Comparison of ENCODE assay signal across 16 cellular contexts in the genomic region with DNA sequence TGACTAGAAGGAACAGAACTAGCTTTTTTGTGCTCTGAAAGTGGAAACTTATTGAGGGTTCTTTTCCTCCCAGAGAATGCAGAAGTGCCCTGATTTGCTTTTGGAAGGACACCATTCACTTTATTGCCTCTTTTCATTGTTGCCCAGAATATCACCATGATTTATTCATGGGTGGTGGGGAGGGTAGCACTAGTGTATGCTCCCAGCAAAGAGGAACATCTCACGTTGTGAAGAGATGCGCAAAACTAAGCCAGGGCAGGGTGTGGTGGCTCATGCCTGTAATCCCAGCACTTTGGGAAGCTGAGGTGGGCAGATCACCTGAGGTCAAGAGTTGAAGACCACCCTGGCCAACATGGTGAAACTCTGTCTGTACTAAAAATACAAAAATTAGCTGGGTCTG. TPM values are rescaled to one million over a fixed set of nuclear protein-coding genes. Genes with fewer than 3 reads are reported as not detected.
DNase-seq lines count a peak whose midpoint lies in the region; ATAC-seq, FAIRE-seq and TF ChIP-seq lines count a peak whose summit lies in the region.
"Had no signal": no experiment of that assay in that cellular context is flagged by ENCODE, and none has a peak within 500 bp of the region (broad histone marks: within the 10 kb centered on the region; RNA-seq: fewer than 3 reads in every experiment).

No MANE protein-coding gene starts in this region.

- peak; percentile 30 for DNase-seq in KBM-7
- DNase-seq in WTC11 (ENCODE audit: low spot score) = no peak
- no peak for DNase-seq in activated naive CD4-positive, alpha-beta T cell (lab: John Stamatoyannopoulos, UW)
- DNase-seq in GM12892 (ENCODE audit: insufficient read length) = no peak
- no peak for DNase-seq in chondrocyte (ENCODE audit: low spot score)
- DNase-seq: activated CD4-positive, alpha-beta T cell treated with anti-CD3 and anti-CD28 coated beads, Interleukin-2, amount 50 U/mL, for 48 hours; activated naive CD8-positive, alpha-beta T cell treated with anti-CD3 and anti-CD28 coated beads for 36 hours; activated T-cell treated with anti-CD3 and anti-CD28 coated beads, Interleukin-2, amount 50 U/mL, for 4 hours; effector CD8-positive, alpha-beta T cell; hypothalamus; stimulated activated naive CD8-positive, alpha-beta T cell treated with anti-CD3 and anti-CD28 coated beads, Interleukin-15, Interleukin-2, amounts not matched to agents 100 U/mL and 50 U/mL, for 24 hours had no signal

- H3K27me3 Mint-ChIP-seq in WTC11 (ENCODE audit: low read depth) (no peaks in the 10 kb centered on the region), nephron (ENCODE audit: low read depth) (peaks cover 6% of the 10 kb centered on the region), chondrocyte (ENCODE audit: low read depth) (no peaks in the 10 kb centered on the region)
- H3K27me3 Mint-ChIP-seq: activated naive CD8-positive, alpha-beta T cell treated with anti-CD3 and anti-CD28 coated beads for 36 hours; progenitor cell of endocrine pancreas had no signal

- TF ChIP-seq CTCF in C4-2B (conservative IDR thresholded peaks at IDR 0.05) (no peak), WTC11 (IDR thresholded peaks at IDR 0.05) (no peak), nephron (IDR thresholded peaks at IDR 0.05; ENCODE audit: unreplicated experiment in 3 of 3) (no peak), chondrocyte (IDR thresholded peaks at IDR 0.05) (no peak)

- ATAC-seq in WTC11 = peak; percentile 11
- no peak for ATAC-seq in HG03439 (IDR thresholded peaks at IDR 0.05; ENCODE audit: unreplicated experiment)
- ATAC-seq: activated T-cell treated with anti-CD3 and anti-CD28 coated beads, Interleukin-2, amount 50 U/mL, for 4 hours; stimulated activated naive CD8-positive, alpha-beta T cell treated with anti-CD3 and anti-CD28 coated beads, Interleukin-15, Interleukin-2, amounts not matched to agents 100 U/mL and 50 U/mL, for 24 hours had no signal

- TF ChIP-seq POLR2A in GM12892 (IDR thresholded peaks at IDR 0.05; ENCODE audit: low read depth, low read length) = no peak

- peak overlapping the region; percentile 99 for H3K27ac ChIP-seq in C4-2B
- H3K27ac ChIP-seq: cardiac muscle cell had no signal

- in situ Hi-C loops in KBM-7 (cut with MboI; ENCODE audit: low pct_unique_long_range_greater_than_20kb, low sequenced_read_pairs) = no loop called here

- FAIRE-seq in GM12892 (lab: Jason Lieb, UNC) = no peak

- H3K36me3 Mint-ChIP-seq in WTC11 (no peaks in the 10 kb centered on the region), nephron (ENCODE audit: low read depth) (peaks cover 8% of the 10 kb centered on the region), chondrocyte (ENCODE audit: low read depth) (no peaks in the 10 kb centered on the region)

- H3K4me3 Mint-ChIP-seq in WTC11 (peak overlapping the region; percentile 40), nephron (no peak overlapping the region), chondrocyte (ENCODE audit: unreplicated experiment) (no peak overlapping the region)
- H3K4me3 Mint-ChIP-seq: activated naive CD8-positive, alpha-beta T cell treated with anti-CD3 and anti-CD28 coated beads for 36 hours; activated T-cell treated with anti-CD3 and anti-CD28 coated beads, Interleukin-2, amount 50 U/mL, for 4 hours had no signal

- H3K9me3 Mint-ChIP-seq in WTC11 (no peaks in the 10 kb centered on the region), nephron (no peaks in the 10 kb centered on the region), chondrocyte (ENCODE audit: low read depth) (no peaks in the 10 kb centered on the region)
- H3K9me3 Mint-ChIP-seq: activated naive CD8-positive, alpha-beta T cell treated with anti-CD3 and anti-CD28 coated beads for 36 hours; activated T-cell treated with anti-CD3 and anti-CD28 coated beads, Interleukin-2, amount 50 U/mL, for 4 hours had no signal

- CTCF ChIA-PET in WTC11 (lab: Charles Lee) = interaction anchor here (0.9 to 2.0 kb wide), 4 partner anchors 10 to 128 kb away, joined by 3 to 7 read pairs (median 3); no protein-coding TSS in a partner anchor

- H3K4me1 Mint-ChIP-seq in WTC11 (peaks cover 96% of the 10 kb centered on the region), nephron (peaks cover 64% of the 10 kb centered on the region), chondrocyte (ENCODE audit: low read depth) (peaks cover 51% of the 10 kb centered on the region)

- POLR2A ChIA-PET in WTC11 (lab: Charles Lee) = no interaction called here

- H3K27ac Mint-ChIP-seq in WTC11 = peak overlapping the region; percentile 96
- H3K27ac Mint-ChIP-seq in nephron = peak overlapping the region in 2 of 3 experiments; percentile 66 to 77
- no peak overlapping the region for H3K27ac Mint-ChIP-seq in chondrocyte (ENCODE audit: unreplicated experiment)
- H3K27ac Mint-ChIP-seq: activated naive CD8-positive, alpha-beta T cell treated with anti-CD3 and anti-CD28 coated beads for 36 hours; progenitor cell of endocrine pancreas had no signal

TF ChIP-seq in WTC11, 78 proteins besides CTCF, POLR2A, EP300 and RAD21:
- TF ChIP-seq GRHL2 (CRISPR knock-in tag; IDR thresholded peaks at IDR 0.05; ENCODE audit: insufficient replicate concordance, severe bottlenecking) (no peak), ETV6 (CRISPR knock-in tag; IDR thresholded peaks at IDR 0.05) (0 out of 2 replicates have a peak, but pooled peaks have one; percentile 16), ZNF121 (CRISPR knock-in tag; IDR thresholded peaks at IDR 0.05) (peak; percentile 65; the same call in 1 of the 2 replicates), ZNF416 (CRISPR knock-in tag; IDR thresholded peaks at IDR 0.05) (no peak)

RNA-seq across cellular contexts. Expression of gene FLNB, which starts 31.4 kb away (rescaled TPM):
- total RNA-seq in WTC11 (2021) = 107 to 127 TPM (median 107 TPM) in 3 replicates
- polyA plus RNA-seq in GM12892 (2012; ENCODE audit: missing spikeins) = 20.4 TPM
- total RNA-seq in chondrocyte = 56.5 to 75.3 TPM (median 70.2 TPM) in 3 replicates
